Comparison of ENCODE assay signal across 21 cellular contexts in the genomic region with DNA sequence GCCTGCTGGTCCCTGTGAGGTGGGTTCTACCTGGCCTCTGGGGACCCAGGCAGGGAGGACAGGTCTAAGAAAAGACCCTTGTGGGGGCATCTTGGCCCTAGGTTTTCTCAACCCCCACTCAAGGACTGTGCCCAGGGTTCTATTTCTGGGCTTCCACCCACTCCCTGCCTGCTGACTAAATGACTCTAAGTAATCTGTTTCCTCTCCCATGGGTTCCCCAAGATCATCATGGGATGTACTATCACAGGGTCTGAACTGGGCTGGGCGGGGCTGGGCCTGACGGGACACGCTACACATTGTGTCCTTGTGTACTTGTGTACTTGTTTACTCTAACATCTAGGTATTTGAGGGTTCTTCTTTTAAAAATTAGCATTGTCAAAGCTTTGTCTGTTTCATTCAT. TPM values are rescaled to one million over a fixed set of nuclear protein-coding genes. Genes with fewer than 3 reads are reported as not detected.
DNase-seq lines count a peak whose midpoint lies in the region; ATAC-seq and TF ChIP-seq lines count a peak whose summit lies in the region.
"Had no signal": no experiment of that assay in that cellular context is flagged by ENCODE, and none has a peak within 500 bp of the region (broad histone marks: within the 10 kb centered on the region; RNA-seq: fewer than 3 reads in every experiment).

No MANE protein-coding gene starts in this region.

- DNase-seq in AG20443 (ENCODE audit: low spot score) (peak; percentile 6), GM13976 (ENCODE audit: low spot score) (peak; percentile 14), dorsolateral prefrontal cortex (peak in 1 of 10 donors; percentile 63), occipital lobe (lab: John Stamatoyannopoulos, UW) (peak; percentile 53), activated gamma-delta T cell treated with Interleukin-2 at 50 U/mL for 16 hours (no peak), smooth muscle cell (lab: John Stamatoyannopoulos, UW; ENCODE audit: unreplicated experiment) (no peak), Right ventricle myocardium inferior (ENCODE audit: missing footprints) (no peak)
- DNase-seq: ACHN, IMR-90, NCI-H1105, NCI-H2029 treated with DMSO at 0.1 percent for 48 hours, NCI-H345, NCI-H524, NCI-H82 had no signal

- H3K27me3 ChIP-seq in dorsolateral prefrontal cortex = no peaks in the 10 kb centered on the region
- H3K27me3 ChIP-seq in smooth muscle cell (ENCODE audit: low read depth) = peaks cover 26% of the 10 kb centered on the region
- H3K27me3 ChIP-seq: SJSA1 had no signal

- intact Hi-C loops in dorsolateral prefrontal cortex (cut with DNase I) (no loop called here), Right ventricle myocardium inferior (cut with DNase I) (no loop called here)

- H3F3A ChIP-seq in smooth muscle cell (ENCODE audit: low read depth) = no peaks in the 10 kb centered on the region

- H3K27ac ChIP-seq in dorsolateral prefrontal cortex = peak overlapping the region in 36 of 59 donors; percentile 6 to 77 (median 54)
- H3K27ac ChIP-seq in smooth muscle cell (ENCODE audit: low read depth) = no peak overlapping the region
- H3K27ac ChIP-seq: 22Rv1, KMS-11, SJSA1 had no signal

- WGBS in smooth muscle cell (ENCODE audit: low lambda C conversion rate) = 86% methylated on average over 3 of the region's 3 CpGs

- TF ChIP-seq CTCF in GM13976 (IDR thresholded peaks at IDR 0.05; ENCODE audit: borderline replicate concordance, control extremely low read depth, extremely low read depth, insufficient read depth, missing control alignments) (no peak), dorsolateral prefrontal cortex (IDR thresholded peaks at IDR 0.05 in 54 of 56, conservative IDR thresholded peaks at IDR 0.05 in 2 of 56; ENCODE audit: low read depth in 1 of 56, partially characterized antibody in 56 of 56) (no peak), smooth muscle cell (IDR thresholded peaks at IDR 0.05; ENCODE audit: borderline replicate concordance, insufficient read depth, poor library complexity, severe bottlenecking) (no peak)

- in situ Hi-C loops in GM13976 (cut with MboI; ENCODE audit: low sequenced_read_pairs, unreplicated experiment) = no loop called here

- H3K79me2 ChIP-seq in smooth muscle cell (ENCODE audit: low read depth) = no peaks in the 10 kb centered on the region

- no peaks in the 10 kb centered on the region for H3K4me1 ChIP-seq in smooth muscle cell (ENCODE audit: low read depth)
- H3K4me1 ChIP-seq: HAP-1, SJSA1 had no signal

- no peaks in the 10 kb centered on the region for H3K36me3 ChIP-seq in smooth muscle cell (ENCODE audit: low read depth)
- H3K36me3 ChIP-seq: HAP-1, SJSA1 had no signal

- H3K9me3 ChIP-seq in smooth muscle cell (replicated peaks; ENCODE audit: low read depth) = no peaks in the 10 kb centered on the region

- H2AFZ ChIP-seq in smooth muscle cell (ENCODE audit: low read depth) = no peak overlapping the region
- H2AFZ ChIP-seq: GM23338 had no signal

- H3K4me3 ChIP-seq in dorsolateral prefrontal cortex (no peak overlapping the region), smooth muscle cell (no peak overlapping the region)
- H3K4me3 ChIP-seq: GM12878, GM23338, HAP-1, SJSA1 had no signal

- no peak for ATAC-seq in Right ventricle myocardium inferior
- ATAC-seq in HG02642 (IDR thresholded peaks at IDR 0.05; ENCODE audit: poor library complexity, unreplicated experiment) = no peak
- ATAC-seq: GM12878, GM23338 had no signal

- H3K4me2 ChIP-seq in smooth muscle cell = no peak overlapping the region
- H3K4me2 ChIP-seq: GM23338, KMS-11 had no signal

- H4K20me1 ChIP-seq in smooth muscle cell (ENCODE audit: low read depth) = no peaks in the 10 kb centered on the region

- H3K9ac ChIP-seq in smooth muscle cell (ENCODE audit: low read depth) = no peak overlapping the region
- H3K9ac ChIP-seq: KMS-11 had no signal

RNA-seq across cellular contexts. Expression of a gene that starts 10.4 kb away (rescaled TPM):
- 1 to 10 TPM in 92 of 120 experiments, under 1 TPM in 24, not detected in 4; 0.17 to 6.8 (median 1.6) TPM for total RNA-seq in dorsolateral prefrontal cortex
- not detected for total RNA-seq in occipital lobe
- total RNA-seq in smooth muscle cell = 0.04 TPM in 1 of 2 replicates, not detected in the other
- polyA plus RNA-seq in smooth muscle cell = not detected in 2 replicates
- 0.51 TPM for total RNA-seq in Right ventricle myocardium inferior
- total RNA-seq: IMR-90, SJSA1 had no signal
- polyA plus RNA-seq: IMR-90 had no signal

RNA-seq across cellular contexts. Expression of a gene that starts 53.4 kb away (rescaled TPM):
- total RNA-seq in dorsolateral prefrontal cortex (1,000 to 10,000 TPM in 3 of 120 experiments, 100 to 1,000 TPM in 31, 10 to 100 TPM in 86; 17.8 to 1,525 (median 52.6) TPM), occipital lobe (1.6 TPM), smooth muscle cell (45.4 TPM in 2 replicates), Right ventricle myocardium inferior (0.46 TPM)
- 53.6 and 74.7 TPM in 2 replicates for polyA plus RNA-seq in smooth muscle cell
- total RNA-seq: IMR-90, SJSA1 had no signal
- polyA plus RNA-seq: GM23338 had no signal

Comparison
In these comparisons a context has a peak if more than half of its experiments do, and no peak if none do; other contexts are left out.
1. DNase-seq: peak in AG20443 (single experiment), GM13976 (single experiment) and occipital lobe (single experiment); none in activated gamma-delta T cell treated with Interleukin-2 at 50 U/mL for 16 hours (single experiment), smooth muscle cell (single experiment) and Right ventricle myocardium inferior (single experiment).